In the genomic region with DNA sequence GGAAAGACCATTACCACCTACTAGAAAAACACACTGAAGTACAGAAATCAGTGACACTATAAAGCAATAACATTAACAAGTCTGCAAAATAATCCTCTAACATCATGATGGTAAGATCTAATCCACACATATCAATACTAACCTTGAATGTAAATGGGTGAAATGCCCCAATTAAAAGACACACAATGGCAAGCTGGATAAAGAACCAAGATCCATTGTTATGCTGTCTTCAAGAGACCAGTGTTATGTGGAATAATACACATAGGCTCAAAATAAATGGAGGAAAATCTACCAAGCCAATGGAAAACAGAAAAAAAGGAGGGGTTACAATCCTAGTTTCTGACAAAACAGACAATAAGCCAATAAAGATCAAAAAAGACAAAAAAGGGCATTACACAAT, we compare ENCODE assay signal across 31 cellular contexts. TPM values are rescaled to one million over a fixed set of nuclear protein-coding genes. Genes with fewer than 3 reads are reported as not detected.
"Had no signal": no experiment of that assay in that cellular context is flagged by ENCODE, and none has a peak within 500 bp of the region (broad histone marks: within the 10 kb centered on the region; RNA-seq: fewer than 3 reads in every experiment).

No MANE protein-coding gene starts in this region.

- H3K4me1 ChIP-seq: colonic mucosa, esophagus squamous epithelium, gastrocnemius medialis, heart right ventricle, left lung, lower lobe of right lung had no signal

- DNase-seq: colonic mucosa; cortex of kidney; effector CD8-positive, alpha-beta T cell; effector memory CD8-positive, alpha-beta T cell; endodermal cell; erythroblast; esophagus squamous epithelium; foreskin fibroblast; foreskin melanocyte; gastrocnemius medialis; glutamatergic neuron; head of caudate nucleus; heart right ventricle; hippocampal formation; left cardiac atrium; left lung; left ventricle myocardium superior; lower lobe of right lung; mesenchymal stem cell; mucosa of descending colon; naive B cell had no signal

- H3K27me3 ChIP-seq: colonic mucosa, esophagus squamous epithelium, gastrocnemius medialis, heart right ventricle, left lung had no signal

- H3K36me3 ChIP-seq: colonic mucosa, esophagus squamous epithelium, gastrocnemius medialis, heart right ventricle, left lung, lower lobe of right lung had no signal

- H3K4me3 ChIP-seq: colonic mucosa, esophagus squamous epithelium, gastrocnemius medialis, heart right ventricle, left lung, lower lobe of right lung, mucosa of descending colon had no signal

- H3K27ac ChIP-seq: colonic mucosa, epithelial cell of prostate, esophagus squamous epithelium, gastrocnemius medialis, heart right ventricle, left lung, lower lobe of right lung had no signal

RNA-seq across cellular contexts. Expression of a gene that starts 13.5 kb away (rescaled TPM):
- total RNA-seq: colonic mucosa, dermis microvascular lymphatic vessel endothelial cell, endodermal cell, esophagus mucosa, esophagus squamous epithelium, gastrocnemius medialis, glomerular endothelial cell, heart right ventricle, kidney epithelial cell, left cardiac atrium, left lung, left ventricle myocardium superior, lower leg skin, lower lobe of right lung, lung microvascular endothelial cell, mesenteric fat pad, mesothelial cell of epicardium, mucosa of descending colon, myocyte had no signal

RNA-seq across cellular contexts. Expression of a gene that starts 50.4 kb away (rescaled TPM):
- total RNA-seq: colonic mucosa, dermis microvascular lymphatic vessel endothelial cell, endodermal cell, esophagus mucosa, esophagus squamous epithelium, gastrocnemius medialis, glomerular endothelial cell, heart right ventricle, kidney epithelial cell, left cardiac atrium, left lung, left ventricle myocardium superior, lower leg skin, lower lobe of right lung, lung microvascular endothelial cell, mesenteric fat pad, mesothelial cell of epicardium, mucosa of descending colon, myocyte had no signal

RNA-seq across cellular contexts. Expression of a gene that starts 59.0 kb away (rescaled TPM):
- total RNA-seq: colonic mucosa, dermis microvascular lymphatic vessel endothelial cell, endodermal cell, esophagus mucosa, esophagus squamous epithelium, gastrocnemius medialis, glomerular endothelial cell, heart right ventricle, kidney epithelial cell, left cardiac atrium, left lung, left ventricle myocardium superior, lower leg skin, lower lobe of right lung, lung microvascular endothelial cell, mesenteric fat pad, mesothelial cell of epicardium, mucosa of descending colon, myocyte had no signal
